In the genomic region with DNA sequence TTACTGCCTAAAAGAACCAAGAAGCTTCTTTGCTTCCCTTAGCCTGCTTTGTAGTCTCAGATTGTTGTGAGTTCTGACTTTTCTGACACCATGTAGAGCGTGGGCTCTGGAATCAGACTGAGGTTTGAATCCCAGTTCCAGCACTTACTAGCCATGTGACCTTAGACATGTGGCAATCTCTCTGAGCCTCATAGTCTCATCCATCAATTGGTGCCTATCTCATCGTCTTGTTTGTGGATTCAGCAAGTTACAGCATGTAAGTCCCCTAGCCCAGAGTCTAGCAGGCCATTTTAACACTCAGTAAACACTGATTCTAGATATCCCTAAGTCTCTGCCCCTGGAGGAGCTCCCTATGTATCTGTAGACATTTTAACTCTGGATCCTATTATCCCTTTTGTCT, we compare ENCODE assay signal across 21 cellular contexts.
DNase-seq lines count a peak whose midpoint lies in the region; ATAC-seq, FAIRE-seq and TF ChIP-seq lines count a peak whose summit lies in the region.
"Had no signal": no experiment of that assay in that cellular context is flagged by ENCODE, and none has a peak within 500 bp of the region (broad histone marks: within the 10 kb centered on the region; RNA-seq: fewer than 3 reads in every experiment).

No MANE protein-coding gene starts in this region.

- no peaks in the 10 kb centered on the region for H3K27me3 Mint-ChIP-seq in T-helper 17 cell

- H3K4me3 ChIP-seq in bronchial epithelial cell (ENCODE audit: low read depth, low read length) (no peak overlapping the region), fibroblast of mammary gland (ENCODE audit: control insufficient read depth, low read depth, low read length) (no peak overlapping the region), uterus (no peak overlapping the region)
- H3K4me3 ChIP-seq: BLaER1 treated with 17β-estradiol and CSF1 and Interleukin-3, amounts not matched to agents 10 nM and 100 nM; GM23248; HAP-1 had no signal

- TF ChIP-seq CTCF in bronchial epithelial cell (IDR thresholded peaks at IDR 0.05; ENCODE audit: insufficient read depth, low read length, severe bottlenecking) (no peak), fibroblast of mammary gland (conservative IDR thresholded peaks at IDR 0.05; ENCODE audit: control insufficient read depth, insufficient read depth, low read depth, low read length) (no peak), uterus (IDR thresholded peaks at IDR 0.05) (no peak)

- DNase-seq in T-helper 17 cell (no peak), bronchial epithelial cell (ENCODE audit: low read depth) (peak; percentile 78), fibroblast of mammary gland (ENCODE audit: low read depth) (peak; percentile 17), uterus (no peak), NCI-H128 (lab: John Stamatoyannopoulos, UW; ENCODE audit: unreplicated experiment) (no peak), 8988T (no peak), COR-L47 (lab: John Stamatoyannopoulos, UW) (no peak)
- DNase-seq: CD4-positive, alpha-beta memory T cell; GM23248; KG1; NCI-H1092 treated with DMSO at 0.1 percent for 48 hours; NCI-H146; NCI-H2029; NCI-H2171; NCI-H526; Right ventricle myocardium superior had no signal

- no peak for ATAC-seq in T-helper 17 cell
- ATAC-seq: HepG2 had no signal

- peaks cover 14% of the 10 kb centered on the region for H3K4me1 Mint-ChIP-seq in T-helper 17 cell

- H3K9me3 ChIP-seq in T-helper 17 cell (ENCODE audit: control insufficient read depth, low read length, poor library complexity, severe bottlenecking) (no peaks in the 10 kb centered on the region), uterus (no peaks in the 10 kb centered on the region)
- H3K9me3 ChIP-seq: BLaER1 treated with 17β-estradiol and CSF1 and Interleukin-3, amounts not matched to agents 10 nM and 100 nM; HAP-1 had no signal

- no peaks in the 10 kb centered on the region for H3K4me1 ChIP-seq in uterus
- H3K4me1 ChIP-seq: HAP-1 had no signal

- TF ChIP-seq POLR2A in uterus (IDR thresholded peaks at IDR 0.05): no peak

- H3K36me3 Mint-ChIP-seq in T-helper 17 cell (ENCODE audit: low read depth): peaks cover 10% of the 10 kb centered on the region

- H3K27ac ChIP-seq in uterus: peak overlapping the region; percentile 44 to 45
- H3K27ac ChIP-seq: BLaER1 treated with 17β-estradiol and CSF1 and Interleukin-3, amounts not matched to agents 10 nM and 100 nM; GM23248; HL-60 had no signal

- peak overlapping the region; percentile 56 for H3K27ac Mint-ChIP-seq in T-helper 17 cell
- H3K27ac Mint-ChIP-seq: CD4-positive, alpha-beta memory T cell had no signal

- H3K4me3 Mint-ChIP-seq in T-helper 17 cell: no peak overlapping the region
- H3K4me3 Mint-ChIP-seq: CD4-positive, alpha-beta memory T cell had no signal

- no peak for FAIRE-seq in bronchial epithelial cell (lab: Jason Lieb, UNC)
- FAIRE-seq: GM12891, HepG2 had no signal

- H3K36me3 ChIP-seq in bronchial epithelial cell (ENCODE audit: control insufficient read depth, insufficient read depth, low read length) (no peaks in the 10 kb centered on the region), uterus (no peaks in the 10 kb centered on the region)
- H3K36me3 ChIP-seq: BLaER1 treated with 17β-estradiol and CSF1 and Interleukin-3, amounts not matched to agents 10 nM and 100 nM; HAP-1 had no signal

- H3K27me3 ChIP-seq in bronchial epithelial cell (ENCODE audit: control insufficient read depth, insufficient read depth, low read length) (no peaks in the 10 kb centered on the region), uterus (no peaks in the 10 kb centered on the region)

- intact Hi-C loops in uterus (cut with DNase I; ENCODE audit: low total_unique reads): no loop called here

Comparison
In these comparisons a context has a peak if more than half of its experiments do, and no peak if none do; other contexts are left out.
1. DNase-seq: peak in bronchial epithelial cell (single experiment) and fibroblast of mammary gland (single experiment); none in T-helper 17 cell (0 of 3), uterus (0 of 2), NCI-H128 (single experiment), 8988T (single experiment) and COR-L47 (single experiment).